In the genomic region with DNA sequence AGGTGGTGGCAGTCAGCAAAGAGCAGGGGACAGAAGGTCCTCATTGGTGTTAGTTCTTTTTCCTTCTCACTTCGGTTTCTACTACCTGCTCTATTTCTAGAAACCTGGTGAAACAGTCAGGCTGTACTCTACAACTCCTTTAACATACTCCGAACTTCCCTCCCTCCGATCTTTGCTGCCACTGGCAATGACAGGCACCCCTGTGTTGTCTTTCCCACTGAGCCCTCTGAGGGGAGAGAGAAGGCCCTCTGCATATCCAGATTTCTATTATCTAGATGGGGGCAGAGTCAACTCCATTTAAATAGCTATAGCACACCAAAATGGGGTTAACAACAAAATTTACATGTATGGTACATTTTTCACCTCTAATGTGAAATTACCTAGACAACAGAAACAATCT, we compare ENCODE assay signal across 14 cellular contexts.
DNase-seq lines count a peak whose midpoint lies in the region; ATAC-seq and TF ChIP-seq lines count a peak whose summit lies in the region.
"Had no signal": no experiment of that assay in that cellular context is flagged by ENCODE, and none has a peak within 500 bp of the region (broad histone marks: within the 10 kb centered on the region; RNA-seq: fewer than 3 reads in every experiment).

No MANE protein-coding gene starts in this region.

- H3F3A ChIP-seq in GM23338 (replicated peaks; ENCODE audit: low read depth) = no peaks in the 10 kb centered on the region

- peak; percentile 77 for ATAC-seq in GM23338
- peak; percentile 60 for ATAC-seq in WTC11
- no peak for ATAC-seq in right lobe of liver
- ATAC-seq: CD8-positive, alpha-beta T cell had no signal

- peaks cover 77 to 81% of the 10 kb centered on the region in 2 donors for H3K36me3 Mint-ChIP-seq in CD14-positive monocyte
- H3K36me3 Mint-ChIP-seq in GM23338 (ENCODE audit: low read depth) = peaks cover 18% of the 10 kb centered on the region
- peaks cover 19% of the 10 kb centered on the region for H3K36me3 Mint-ChIP-seq in WTC11

- H3K27me3 ChIP-seq in GM23338 (ENCODE audit: insufficient read depth) = no peaks in the 10 kb centered on the region
- H3K27me3 ChIP-seq in right lobe of liver = no peaks in the 10 kb centered on the region

- H3K4me3 ChIP-seq in GM23338 (no peak overlapping the region), right lobe of liver (no peak overlapping the region)
- H3K4me3 ChIP-seq: GM23248 had no signal

- H4K20me1 ChIP-seq in GM23338 (replicated peaks; ENCODE audit: insufficient read depth) = 0 out of 2 replicates have a peak, but pooled peaks cover 2% of the 10 kb centered on the region

- H3K27ac ChIP-seq in GM23338 (ENCODE audit: low read depth) = no peak overlapping the region
- H3K27ac ChIP-seq in right lobe of liver = no peak overlapping the region
- H3K27ac ChIP-seq: GM23248 had no signal

- H3K27ac Mint-ChIP-seq in CD14-positive monocyte = peak overlapping the region in 4 of 7 donors; percentile 7 to 47 (median 23)
- peak overlapping the region; percentile 58 for H3K27ac Mint-ChIP-seq in GM23338
- peak overlapping the region; percentile 65 for H3K27ac Mint-ChIP-seq in WTC11
- H3K27ac Mint-ChIP-seq: CD8-positive, alpha-beta T cell had no signal

- H3K36me3 ChIP-seq in GM23338 (ENCODE audit: insufficient read depth) (peaks cover 8% of the 10 kb centered on the region; the same call in 1 of the 2 replicates), right lobe of liver (peaks cover 0 to 17% (median 2%) of the 10 kb centered on the region in 4 donors)

- no peaks in the 10 kb centered on the region for H3K4me1 Mint-ChIP-seq in CD14-positive monocyte
- H3K4me1 Mint-ChIP-seq in GM23338 = peaks cover 14% of the 10 kb centered on the region
- H3K4me1 Mint-ChIP-seq in WTC11 = peaks cover 14% of the 10 kb centered on the region

- TF ChIP-seq CTCF in CD14-positive monocyte (IDR thresholded peaks at IDR 0.05) (no peak), GM23338 (conservative IDR thresholded peaks at IDR 0.05; ENCODE audit: low read depth in 2 of 2) (no peak), WTC11 (IDR thresholded peaks at IDR 0.05) (no peak), right lobe of liver (IDR thresholded peaks at IDR 0.05) (no peak)

- H3K4me2 ChIP-seq in GM23338 = no peak overlapping the region

- 100% methylated on average over 2 of the region's 3 CpGs for WGBS in right lobe of liver (ENCODE audit: insufficient coverage, low coverage, low lambda C conversion rate, missing lambda C conversion rate)

- H3K9me2 ChIP-seq in GM23338 (ENCODE audit: insufficient read depth) = no peaks in the 10 kb centered on the region

- H3K9me3 Mint-ChIP-seq in CD14-positive monocyte (peaks cover 0 to 1% (median 0%) of the 10 kb centered on the region in 7 donors), GM23338 (no peaks in the 10 kb centered on the region; the same call in 2 of the 3 replicates), WTC11 (no peaks in the 10 kb centered on the region)
- H3K9me3 Mint-ChIP-seq: CD8-positive, alpha-beta T cell had no signal

- intact Hi-C loops in CD14-positive monocyte (cut with micrococcal nuclease) = no loop called here
- intact Hi-C loops in right lobe of liver (cut with DNase I) = no loop called here

- no peaks in the 10 kb centered on the region for H3K9me3 ChIP-seq in right lobe of liver
- H3K9me3 ChIP-seq: Caco-2 had no signal

- TF ChIP-seq POLR2A in right lobe of liver (IDR thresholded peaks at IDR 0.05) = no peak

- CTCF ChIA-PET in WTC11 (lab: Charles Lee) = no interaction called here

- H3K4me3 Mint-ChIP-seq in CD14-positive monocyte (no peak overlapping the region), GM23338 (no peak overlapping the region), WTC11 (no peak overlapping the region)
- H3K4me3 Mint-ChIP-seq: CD4-positive, CD25-positive, alpha-beta regulatory T cell; CD8-positive, alpha-beta T cell had no signal

- H3K79me2 ChIP-seq in GM23338 (replicated peaks; ENCODE audit: insufficient read depth) = no peaks in the 10 kb centered on the region

- POLR2A ChIA-PET in WTC11 (lab: Charles Lee) = no interaction called here

- H2AFZ ChIP-seq in GM23338 = no peak overlapping the region
- H2AFZ ChIP-seq: GM23248 had no signal

- H3K27me3 Mint-ChIP-seq in CD14-positive monocyte (ENCODE audit: low read depth in 3 of 3) = peaks cover 0 to 2% (median 2%) of the 10 kb centered on the region in 3 donors
- no peaks in the 10 kb centered on the region for H3K27me3 Mint-ChIP-seq in GM23338 (ENCODE audit: insufficient read depth, low read depth, poor library complexity)
- no peaks in the 10 kb centered on the region for H3K27me3 Mint-ChIP-seq in WTC11 (ENCODE audit: low read depth)
- H3K27me3 Mint-ChIP-seq: CD4-positive, CD25-positive, alpha-beta regulatory T cell had no signal

- no peak for DNase-seq in CD14-positive monocyte (ENCODE audit: low spot score)
- no peak for DNase-seq in GM23338 (ENCODE audit: low spot score)
- no peak for DNase-seq in WTC11 (ENCODE audit: low spot score)
- DNase-seq in right lobe of liver = no peak
- DNase-seq in NCI-H446 (lab: John Stamatoyannopoulos, UW) = no peak
- DNase-seq in NCI-H510A treated with DMSO at 0.1 percent for 48 hours (lab: John Stamatoyannopoulos, UW) = no peak
- DNase-seq: C1 segment of cervical spinal cord; Caco-2; CD4-positive, CD25-positive, alpha-beta regulatory T cell; CD8-positive, alpha-beta T cell; DMS153; DND-41; GM23248; HCEC 1CT had no signal

- H3K4me1 ChIP-seq in GM23338 (ENCODE audit: insufficient read depth) (0 out of 2 replicates have a peak, but pooled peaks cover 6% of the 10 kb centered on the region), right lobe of liver (no peaks in the 10 kb centered on the region)
- H3K4me1 ChIP-seq: Caco-2 had no signal

TF ChIP-seq in GM23338, 12 proteins besides CTCF, POLR2A, EP300 and RAD21 (continues in another document):
- TF ChIP-seq STAT1 (IDR thresholded peaks at IDR 0.05; ENCODE audit: unreplicated experiment) (no peak), CREB1 (CRISPR knock-in tag; IDR thresholded peaks at IDR 0.05; ENCODE audit: low read depth) (no peak), JUNB (IDR thresholded peaks at IDR 0.05; ENCODE audit: unreplicated experiment) (no peak), NANOG (IDR thresholded peaks at IDR 0.05; ENCODE audit: borderline replicate concordance) (no peak)

TF ChIP-seq in WTC11, 78 proteins besides CTCF, POLR2A, EP300 and RAD21 (continues in another document):
- TF ChIP-seq GRHL2 (CRISPR knock-in tag; IDR thresholded peaks at IDR 0.05; ENCODE audit: insufficient replicate concordance, severe bottlenecking) (no peak), ZBTB21 (CRISPR knock-in tag; IDR thresholded peaks at IDR 0.05; ENCODE audit: borderline replicate concordance) (no peak), ZNF423 (CRISPR knock-in tag; IDR thresholded peaks at IDR 0.05) (no peak), PREB (CRISPR knock-in tag; IDR thresholded peaks at IDR 0.05; ENCODE audit: borderline replicate concordance) (no peak), ETV6 (CRISPR knock-in tag; IDR thresholded peaks at IDR 0.05) (no peak), MAX (CRISPR knock-in tag; IDR thresholded peaks at IDR 0.05) (no peak), RORB (CRISPR knock-in tag; IDR thresholded peaks at IDR 0.05) (no peak), ELF4 (CRISPR knock-in tag; IDR thresholded peaks at IDR 0.05; ENCODE audit: low read depth) (no peak), SMAD4 (CRISPR knock-in tag; IDR thresholded peaks at IDR 0.05) (no peak), HMGA2 (CRISPR knock-in tag; IDR thresholded peaks at IDR 0.05) (no peak), FOXJ3 (CRISPR knock-in tag; IDR thresholded peaks at IDR 0.05; ENCODE audit: borderline replicate concordance) (no peak), ZBTB43 (CRISPR knock-in tag; IDR thresholded peaks at IDR 0.05) (no peak)

Comparison
In these comparisons a context has a peak if more than half of its experiments do, and no peak if none do; other contexts are left out.
1. ATAC-seq: peak in GM23338 (single experiment) and WTC11 (single experiment); none in right lobe of liver (0 of 4).
2. Peak in every context shown above with its lines, with median percentiles within 50 percentile points of each other: H3K27ac Mint-ChIP-seq.